Comparison of ENCODE assay signal across 1 cellular context in genomic region chr7:47535033-47535703, GRCh38.
TF ChIP-seq lines count a peak whose summit lies in the region.

No MANE protein-coding gene starts in this region.

TF ChIP-seq in HepG2, 621 proteins besides CTCF, POLR2A, EP300 and RAD21 (continued from another document and continues in another):
- TF ChIP-seq NONO (IDR thresholded peaks at IDR 0.05) (no peak), NONO (CRISPR knock-in tag; conservative IDR thresholded peaks at IDR 0.05) (peak; percentile 59), DPF2 (CRISPR knock-in tag; IDR thresholded peaks at IDR 0.05; ENCODE audit: borderline replicate concordance, low read depth) (no peak), ZNF253 (CRISPR knock-in tag; IDR thresholded peaks at IDR 0.05; ENCODE audit: borderline replicate concordance) (no peak), ZNF558 (CRISPR knock-in tag; IDR thresholded peaks at IDR 0.05; ENCODE audit: borderline replicate concordance) (no peak), KLF12 (CRISPR knock-in tag; IDR thresholded peaks at IDR 0.05; ENCODE audit: borderline replicate concordance) (no peak), YEATS4 (CRISPR knock-in tag; IDR thresholded peaks at IDR 0.05; ENCODE audit: borderline replicate concordance) (0 out of 2 replicates have a peak, but pooled peaks have one; percentile 16), KLF15 (CRISPR knock-in tag; IDR thresholded peaks at IDR 0.05; ENCODE audit: borderline replicate concordance) (no peak), SMYD3 (CRISPR knock-in tag; IDR thresholded peaks at IDR 0.05) (0 out of 2 replicates have a peak, but pooled peaks have one; percentile 34), TMF1 (CRISPR knock-in tag; IDR thresholded peaks at IDR 0.05; ENCODE audit: low read depth) (no peak), MEIS2 (CRISPR knock-in tag; IDR thresholded peaks at IDR 0.05) (no peak), ZNF441 (CRISPR knock-in tag; IDR thresholded peaks at IDR 0.05; ENCODE audit: borderline replicate concordance) (0 out of 2 replicates have a peak, but pooled peaks have one; percentile 33), ZNF142 (CRISPR knock-in tag; IDR thresholded peaks at IDR 0.05) (no peak), SP1 (IDR thresholded peaks at IDR 0.05) (no peak), SP1 (CRISPR knock-in tag; IDR thresholded peaks at IDR 0.05) (no peak; the same call in 1 of the 2 replicates), RFX5 (IDR thresholded peaks at IDR 0.05; ENCODE audit: low read depth, low read length) (no peak), STAT6 (CRISPR knock-in tag; IDR thresholded peaks at IDR 0.05; ENCODE audit: borderline replicate concordance) (no peak), EED (CRISPR knock-in tag; IDR thresholded peaks at IDR 0.05) (no peak), ATF6 (CRISPR knock-in tag; conservative IDR thresholded peaks at IDR 0.05) (no peak), ZNF224 (CRISPR knock-in tag; IDR thresholded peaks at IDR 0.05) (no peak), EEA1 (CRISPR knock-in tag; IDR thresholded peaks at IDR 0.05; ENCODE audit: borderline replicate concordance) (no peak), HNF4G (IDR thresholded peaks at IDR 0.05; ENCODE audit: borderline replicate concordance, low read depth, low read length) (peak; percentile 62), HNF4G (CRISPR knock-in tag; IDR thresholded peaks at IDR 0.05; ENCODE audit: borderline replicate concordance, low read depth) (no peak; the same call in 1 of the 2 replicates), ZNF549 (CRISPR knock-in tag; IDR thresholded peaks at IDR 0.05) (peak; percentile 90), ZFY (CRISPR knock-in tag; IDR thresholded peaks at IDR 0.05) (peak; percentile 29; the same call in 1 of the 2 replicates), ZBTB8A (CRISPR knock-in tag; IDR thresholded peaks at IDR 0.05; ENCODE audit: borderline replicate concordance, low read depth) (no peak), NFE2L2 (IDR thresholded peaks at IDR 0.05; ENCODE audit: low read length) (no peak), GABPA (IDR thresholded peaks at IDR 0.05; ENCODE audit: low read depth, low read length) (no peak), GABPA (CRISPR knock-in tag; IDR thresholded peaks at IDR 0.05; ENCODE audit: low read depth) (no peak), ZKSCAN1 (IDR thresholded peaks at IDR 0.05; ENCODE audit: low read length) (no peak), YEATS2 (CRISPR knock-in tag; IDR thresholded peaks at IDR 0.05; ENCODE audit: borderline replicate concordance) (no peak), SP140L (CRISPR knock-in tag; IDR thresholded peaks at IDR 0.05; ENCODE audit: borderline replicate concordance) (no peak), SP2 (CRISPR knock-in tag; IDR thresholded peaks at IDR 0.05) (no peak), MTA3 (CRISPR knock-in tag; IDR thresholded peaks at IDR 0.05) (no peak), PRDM15 (CRISPR knock-in tag; IDR thresholded peaks at IDR 0.05) (no peak), ZNF674 (CRISPR knock-in tag; IDR thresholded peaks at IDR 0.05; ENCODE audit: low read depth) (no peak), BCL3 (CRISPR knock-in tag; IDR thresholded peaks at IDR 0.05) (no peak), ZNF343 (CRISPR knock-in tag; IDR thresholded peaks at IDR 0.05) (no peak), ZBTB20 (CRISPR knock-in tag; IDR thresholded peaks at IDR 0.05; ENCODE audit: borderline replicate concordance, low read depth) (0 out of 2 replicates have a peak, but pooled peaks have one; percentile 52), NFATC3 (CRISPR knock-in tag; IDR thresholded peaks at IDR 0.05) (no peak), ZNF576 (CRISPR knock-in tag; IDR thresholded peaks at IDR 0.05) (no peak), FOXA3 (CRISPR knock-in tag; IDR thresholded peaks at IDR 0.05) (peak; percentile 52; the same call in 1 of the 2 replicates), ZC3H4 (CRISPR knock-in tag; IDR thresholded peaks at IDR 0.05; ENCODE audit: borderline replicate concordance) (no peak), HOXA9 (CRISPR knock-in tag; IDR thresholded peaks at IDR 0.05; ENCODE audit: borderline replicate concordance) (no peak), MLLT10 (CRISPR knock-in tag; IDR thresholded peaks at IDR 0.05) (no peak), ZNF260 (CRISPR knock-in tag; IDR thresholded peaks at IDR 0.05; ENCODE audit: borderline replicate concordance, low read depth) (no peak), HNRNPUL1 (IDR thresholded peaks at IDR 0.05; ENCODE audit: low read depth, low read length) (no peak), ZNF552 (CRISPR knock-in tag; IDR thresholded peaks at IDR 0.05; ENCODE audit: borderline replicate concordance) (no peak), SNAPC2 (CRISPR knock-in tag; IDR thresholded peaks at IDR 0.05) (0 out of 2 replicates have a peak, but pooled peaks have one; percentile 58), ZNF746 (CRISPR knock-in tag; IDR thresholded peaks at IDR 0.05) (no peak), SAFB2 (CRISPR knock-in tag; IDR thresholded peaks at IDR 0.05; ENCODE audit: borderline replicate concordance, low read depth) (no peak), ZBTB14 (CRISPR knock-in tag; IDR thresholded peaks at IDR 0.05) (no peak)
